Comparison of ENCODE assay signal across 1 cellular context in the genomic region with DNA sequence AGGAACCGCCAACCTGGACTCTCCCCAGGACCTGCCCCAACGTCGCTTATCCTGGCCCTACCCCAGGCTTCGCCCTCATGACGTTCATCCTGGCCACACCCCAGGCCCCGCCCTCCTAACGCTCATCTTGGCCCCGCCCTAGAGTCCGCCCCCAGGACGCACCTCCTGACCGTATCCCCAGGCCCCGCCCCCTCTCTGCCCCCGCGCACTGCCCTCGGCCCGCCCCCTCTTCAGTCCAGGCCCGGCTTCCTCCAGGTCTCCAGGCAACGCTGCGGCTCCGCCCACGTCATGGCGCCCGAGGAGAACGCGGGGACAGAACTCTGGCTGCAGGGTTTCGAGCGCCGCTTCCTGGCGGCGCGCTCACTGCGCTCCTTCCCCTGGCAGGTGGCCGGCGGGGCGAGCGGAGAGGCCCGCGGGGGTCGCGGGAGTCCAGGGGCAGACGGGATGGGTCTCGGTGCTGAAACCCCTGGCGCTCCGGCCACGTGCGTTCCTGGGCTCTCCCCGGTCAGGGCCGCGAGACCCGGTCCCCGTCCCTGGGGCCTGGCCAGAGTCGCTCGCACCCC.
TF ChIP-seq lines count a peak whose summit lies in the region.
"Not testable (repeated sequence)": the region's sequence is repeated elsewhere in the genome, so short reads cannot be mapped to it uniquely, and the experiment has no call there.

No MANE protein-coding gene starts in this region.

TF ChIP-seq in HepG2, 621 proteins besides CTCF, POLR2A, EP300 and RAD21 (continued from another document and continues in another):
- TF ChIP-seq, protein P1, sequence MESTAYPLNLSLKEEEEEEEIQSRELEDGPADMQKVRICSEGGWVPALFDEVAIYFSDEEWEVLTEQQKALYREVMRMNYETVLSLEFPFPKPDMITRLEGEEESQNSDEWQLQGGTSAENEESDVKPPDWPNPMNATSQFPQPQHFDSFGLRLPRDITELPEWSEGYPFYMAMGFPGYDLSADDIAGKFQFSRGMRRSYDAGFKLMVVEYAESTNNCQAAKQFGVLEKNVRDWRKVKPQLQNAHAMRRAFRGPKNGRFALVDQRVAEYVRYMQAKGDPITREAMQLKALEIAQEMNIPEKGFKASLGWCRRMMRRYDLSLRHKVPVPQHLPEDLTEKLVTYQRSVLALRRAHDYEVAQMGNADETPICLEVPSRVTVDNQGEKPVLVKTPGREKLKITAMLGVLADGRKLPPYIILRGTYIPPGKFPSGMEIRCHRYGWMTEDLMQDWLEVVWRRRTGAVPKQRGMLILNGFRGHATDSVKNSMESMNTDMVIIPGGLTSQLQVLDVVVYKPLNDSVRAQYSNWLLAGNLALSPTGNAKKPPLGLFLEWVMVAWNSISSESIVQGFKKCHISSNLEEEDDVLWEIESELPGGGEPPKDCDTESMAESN (CRISPR knock-in tag; conservative IDR thresholded peaks at IDR 0.05): 0 out of 2 replicates have a peak, but pooled peaks have one; percentile 30
- peak; percentile 78 for TF ChIP-seq BORCS8-MEF2B (CRISPR knock-in tag; IDR thresholded peaks at IDR 0.05)
- 0 out of 2 replicates have a peak, but pooled peaks have one; percentile 75 for TF ChIP-seq ZNF333 (CRISPR knock-in tag; IDR thresholded peaks at IDR 0.05; ENCODE audit: borderline replicate concordance)
- TF ChIP-seq, protein P2, sequence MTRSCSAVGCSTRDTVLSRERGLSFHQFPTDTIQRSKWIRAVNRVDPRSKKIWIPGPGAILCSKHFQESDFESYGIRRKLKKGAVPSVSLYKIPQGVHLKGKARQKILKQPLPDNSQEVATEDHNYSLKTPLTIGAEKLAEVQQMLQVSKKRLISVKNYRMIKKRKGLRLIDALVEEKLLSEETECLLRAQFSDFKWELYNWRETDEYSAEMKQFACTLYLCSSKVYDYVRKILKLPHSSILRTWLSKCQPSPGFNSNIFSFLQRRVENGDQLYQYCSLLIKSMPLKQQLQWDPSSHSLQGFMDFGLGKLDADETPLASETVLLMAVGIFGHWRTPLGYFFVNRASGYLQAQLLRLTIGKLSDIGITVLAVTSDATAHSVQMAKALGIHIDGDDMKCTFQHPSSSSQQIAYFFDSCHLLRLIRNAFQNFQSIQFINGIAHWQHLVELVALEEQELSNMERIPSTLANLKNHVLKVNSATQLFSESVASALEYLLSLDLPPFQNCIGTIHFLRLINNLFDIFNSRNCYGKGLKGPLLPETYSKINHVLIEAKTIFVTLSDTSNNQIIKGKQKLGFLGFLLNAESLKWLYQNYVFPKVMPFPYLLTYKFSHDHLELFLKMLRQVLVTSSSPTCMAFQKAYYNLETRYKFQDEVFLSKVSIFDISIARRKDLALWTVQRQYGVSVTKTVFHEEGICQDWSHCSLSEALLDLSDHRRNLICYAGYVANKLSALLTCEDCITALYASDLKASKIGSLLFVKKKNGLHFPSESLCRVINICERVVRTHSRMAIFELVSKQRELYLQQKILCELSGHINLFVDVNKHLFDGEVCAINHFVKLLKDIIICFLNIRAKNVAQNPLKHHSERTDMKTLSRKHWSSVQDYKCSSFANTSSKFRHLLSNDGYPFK (CRISPR knock-in tag; IDR thresholded peaks at IDR 0.05; ENCODE audit: borderline replicate concordance): peak; percentile 55; the same call in 1 of the 2 replicates
- 0 out of 2 replicates have a peak, but pooled peaks have one; percentile 20 for TF ChIP-seq GLI4 (CRISPR knock-in tag; IDR thresholded peaks at IDR 0.05; ENCODE audit: borderline replicate concordance)
- peak; percentile 83 for TF ChIP-seq RBFOX2 (IDR thresholded peaks at IDR 0.05; ENCODE audit: low read depth, low read length)
- TF ChIP-seq, protein P3, sequence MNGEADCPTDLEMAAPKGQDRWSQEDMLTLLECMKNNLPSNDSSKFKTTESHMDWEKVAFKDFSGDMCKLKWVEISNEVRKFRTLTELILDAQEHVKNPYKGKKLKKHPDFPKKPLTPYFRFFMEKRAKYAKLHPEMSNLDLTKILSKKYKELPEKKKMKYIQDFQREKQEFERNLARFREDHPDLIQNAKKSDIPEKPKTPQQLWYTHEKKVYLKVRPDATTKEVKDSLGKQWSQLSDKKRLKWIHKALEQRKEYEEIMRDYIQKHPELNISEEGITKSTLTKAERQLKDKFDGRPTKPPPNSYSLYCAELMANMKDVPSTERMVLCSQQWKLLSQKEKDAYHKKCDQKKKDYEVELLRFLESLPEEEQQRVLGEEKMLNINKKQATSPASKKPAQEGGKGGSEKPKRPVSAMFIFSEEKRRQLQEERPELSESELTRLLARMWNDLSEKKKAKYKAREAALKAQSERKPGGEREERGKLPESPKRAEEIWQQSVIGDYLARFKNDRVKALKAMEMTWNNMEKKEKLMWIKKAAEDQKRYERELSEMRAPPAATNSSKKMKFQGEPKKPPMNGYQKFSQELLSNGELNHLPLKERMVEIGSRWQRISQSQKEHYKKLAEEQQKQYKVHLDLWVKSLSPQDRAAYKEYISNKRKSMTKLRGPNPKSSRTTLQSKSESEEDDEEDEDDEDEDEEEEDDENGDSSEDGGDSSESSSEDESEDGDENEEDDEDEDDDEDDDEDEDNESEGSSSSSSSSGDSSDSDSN (CRISPR knock-in tag; IDR thresholded peaks at IDR 0.05): peak; percentile 90
- TF ChIP-seq, protein P4, sequence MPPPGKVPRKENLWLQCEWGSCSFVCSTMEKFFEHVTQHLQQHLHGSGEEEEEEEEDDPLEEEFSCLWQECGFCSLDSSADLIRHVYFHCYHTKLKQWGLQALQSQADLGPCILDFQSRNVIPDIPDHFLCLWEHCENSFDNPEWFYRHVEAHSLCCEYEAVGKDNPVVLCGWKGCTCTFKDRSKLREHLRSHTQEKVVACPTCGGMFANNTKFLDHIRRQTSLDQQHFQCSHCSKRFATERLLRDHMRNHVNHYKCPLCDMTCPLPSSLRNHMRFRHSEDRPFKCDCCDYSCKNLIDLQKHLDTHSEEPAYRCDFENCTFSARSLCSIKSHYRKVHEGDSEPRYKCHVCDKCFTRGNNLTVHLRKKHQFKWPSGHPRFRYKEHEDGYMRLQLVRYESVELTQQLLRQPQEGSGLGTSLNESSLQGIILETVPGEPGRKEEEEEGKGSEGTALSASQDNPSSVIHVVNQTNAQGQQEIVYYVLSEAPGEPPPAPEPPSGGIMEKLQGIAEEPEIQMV (CRISPR knock-in tag; IDR thresholded peaks at IDR 0.05; ENCODE audit: low read depth): peak; percentile 63; the same call in 1 of the 2 replicates
- TF ChIP-seq RXRA (CRISPR knock-in tag; IDR thresholded peaks at IDR 0.05): peak; percentile 48; the same call in 1 of the 2 replicates
- peak; percentile 89 for TF ChIP-seq DMAP1 (CRISPR knock-in tag; IDR thresholded peaks at IDR 0.05)
- TF ChIP-seq SP1, LCORL (IDR thresholded peaks at IDR 0.05): not testable (repeated sequence)
- TF ChIP-seq SP1 (CRISPR knock-in tag; IDR thresholded peaks at IDR 0.05): peak; percentile 53; the same call in 1 of the 2 replicates
- TF ChIP-seq ZNF33A (CRISPR knock-in tag; IDR thresholded peaks at IDR 0.05; ENCODE audit: borderline replicate concordance): peak; percentile 60; the same call in 1 of the 2 replicates
- 0 out of 2 replicates have a peak, but pooled peaks have one; percentile 12 for TF ChIP-seq GATA4 (IDR thresholded peaks at IDR 0.05; ENCODE audit: borderline replicate concordance, low read depth)
- peak; percentile 52; the same call in 1 of the 2 replicates for TF ChIP-seq ZNF788 (CRISPR knock-in tag; IDR thresholded peaks at IDR 0.05; ENCODE audit: borderline replicate concordance)
- TF ChIP-seq, protein P5, sequence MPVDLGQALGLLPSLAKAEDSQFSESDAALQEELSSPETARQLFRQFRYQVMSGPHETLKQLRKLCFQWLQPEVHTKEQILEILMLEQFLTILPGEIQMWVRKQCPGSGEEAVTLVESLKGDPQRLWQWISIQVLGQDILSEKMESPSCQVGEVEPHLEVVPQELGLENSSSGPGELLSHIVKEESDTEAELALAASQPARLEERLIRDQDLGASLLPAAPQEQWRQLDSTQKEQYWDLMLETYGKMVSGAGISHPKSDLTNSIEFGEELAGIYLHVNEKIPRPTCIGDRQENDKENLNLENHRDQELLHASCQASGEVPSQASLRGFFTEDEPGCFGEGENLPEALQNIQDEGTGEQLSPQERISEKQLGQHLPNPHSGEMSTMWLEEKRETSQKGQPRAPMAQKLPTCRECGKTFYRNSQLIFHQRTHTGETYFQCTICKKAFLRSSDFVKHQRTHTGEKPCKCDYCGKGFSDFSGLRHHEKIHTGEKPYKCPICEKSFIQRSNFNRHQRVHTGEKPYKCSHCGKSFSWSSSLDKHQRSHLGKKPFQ (CRISPR knock-in tag; IDR thresholded peaks at IDR 0.05; ENCODE audit: insufficient replicate concordance): peak; percentile 36
- TF ChIP-seq, protein P6, sequence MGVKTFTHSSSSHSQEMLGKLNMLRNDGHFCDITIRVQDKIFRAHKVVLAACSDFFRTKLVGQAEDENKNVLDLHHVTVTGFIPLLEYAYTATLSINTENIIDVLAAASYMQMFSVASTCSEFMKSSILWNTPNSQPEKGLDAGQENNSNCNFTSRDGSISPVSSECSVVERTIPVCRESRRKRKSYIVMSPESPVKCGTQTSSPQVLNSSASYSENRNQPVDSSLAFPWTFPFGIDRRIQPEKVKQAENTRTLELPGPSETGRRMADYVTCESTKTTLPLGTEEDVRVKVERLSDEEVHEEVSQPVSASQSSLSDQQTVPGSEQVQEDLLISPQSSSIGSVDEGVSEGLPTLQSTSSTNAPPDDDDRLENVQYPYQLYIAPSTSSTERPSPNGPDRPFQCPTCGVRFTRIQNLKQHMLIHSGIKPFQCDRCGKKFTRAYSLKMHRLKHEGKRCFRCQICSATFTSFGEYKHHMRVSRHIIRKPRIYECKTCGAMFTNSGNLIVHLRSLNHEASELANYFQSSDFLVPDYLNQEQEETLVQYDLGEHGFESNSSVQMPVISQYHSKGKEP (CRISPR knock-in tag; IDR thresholded peaks at IDR 0.05): 0 out of 2 replicates have a peak, but pooled peaks have one; percentile 52
- TF ChIP-seq NRL (CRISPR knock-in tag; IDR thresholded peaks at IDR 0.05; ENCODE audit: borderline replicate concordance): peak; percentile 72; the same call in 1 of the 2 replicates
- TF ChIP-seq, protein P7, sequence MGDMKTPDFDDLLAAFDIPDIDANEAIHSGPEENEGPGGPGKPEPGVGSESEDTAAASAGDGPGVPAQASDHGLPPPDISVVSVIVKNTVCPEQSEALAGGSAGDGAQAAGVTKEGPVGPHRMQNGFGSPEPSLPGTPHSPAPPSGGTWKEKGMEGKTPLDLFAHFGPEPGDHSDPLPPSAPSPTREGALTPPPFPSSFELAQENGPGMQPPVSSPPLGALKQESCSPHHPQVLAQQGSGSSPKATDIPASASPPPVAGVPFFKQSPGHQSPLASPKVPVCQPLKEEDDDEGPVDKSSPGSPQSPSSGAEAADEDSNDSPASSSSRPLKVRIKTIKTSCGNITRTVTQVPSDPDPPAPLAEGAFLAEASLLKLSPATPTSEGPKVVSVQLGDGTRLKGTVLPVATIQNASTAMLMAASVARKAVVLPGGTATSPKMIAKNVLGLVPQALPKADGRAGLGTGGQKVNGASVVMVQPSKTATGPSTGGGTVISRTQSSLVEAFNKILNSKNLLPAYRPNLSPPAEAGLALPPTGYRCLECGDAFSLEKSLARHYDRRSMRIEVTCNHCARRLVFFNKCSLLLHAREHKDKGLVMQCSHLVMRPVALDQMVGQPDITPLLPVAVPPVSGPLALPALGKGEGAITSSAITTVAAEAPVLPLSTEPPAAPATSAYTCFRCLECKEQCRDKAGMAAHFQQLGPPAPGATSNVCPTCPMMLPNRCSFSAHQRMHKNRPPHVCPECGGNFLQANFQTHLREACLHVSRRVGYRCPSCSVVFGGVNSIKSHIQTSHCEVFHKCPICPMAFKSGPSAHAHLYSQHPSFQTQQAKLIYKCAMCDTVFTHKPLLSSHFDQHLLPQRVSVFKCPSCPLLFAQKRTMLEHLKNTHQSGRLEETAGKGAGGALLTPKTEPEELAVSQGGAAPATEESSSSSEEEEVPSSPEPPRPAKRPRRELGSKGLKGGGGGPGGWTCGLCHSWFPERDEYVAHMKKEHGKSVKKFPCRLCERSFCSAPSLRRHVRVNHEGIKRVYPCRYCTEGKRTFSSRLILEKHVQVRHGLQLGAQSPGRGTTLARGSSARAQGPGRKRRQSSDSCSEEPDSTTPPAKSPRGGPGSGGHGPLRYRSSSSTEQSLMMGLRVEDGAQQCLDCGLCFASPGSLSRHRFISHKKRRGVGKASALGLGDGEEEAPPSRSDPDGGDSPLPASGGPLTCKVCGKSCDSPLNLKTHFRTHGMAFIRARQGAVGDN (CRISPR knock-in tag; IDR thresholded peaks at IDR 0.05): peak; percentile 87
- TF ChIP-seq ZNF792 (CRISPR knock-in tag; IDR thresholded peaks at IDR 0.05): peak; percentile 48; the same call in 1 of the 2 replicates
- 0 out of 2 replicates have a peak, but pooled peaks have one; percentile 44 for TF ChIP-seq ZNF891 (CRISPR knock-in tag; IDR thresholded peaks at IDR 0.05)
- peak; percentile 48; the same call in 1 of the 2 replicates for TF ChIP-seq LCORL (CRISPR knock-in tag; IDR thresholded peaks at IDR 0.05)
- TF ChIP-seq PHF20 (CRISPR knock-in tag; IDR thresholded peaks at IDR 0.05): 0 out of 2 replicates have a peak, but pooled peaks have one; percentile 52
- TF ChIP-seq, protein P8, sequence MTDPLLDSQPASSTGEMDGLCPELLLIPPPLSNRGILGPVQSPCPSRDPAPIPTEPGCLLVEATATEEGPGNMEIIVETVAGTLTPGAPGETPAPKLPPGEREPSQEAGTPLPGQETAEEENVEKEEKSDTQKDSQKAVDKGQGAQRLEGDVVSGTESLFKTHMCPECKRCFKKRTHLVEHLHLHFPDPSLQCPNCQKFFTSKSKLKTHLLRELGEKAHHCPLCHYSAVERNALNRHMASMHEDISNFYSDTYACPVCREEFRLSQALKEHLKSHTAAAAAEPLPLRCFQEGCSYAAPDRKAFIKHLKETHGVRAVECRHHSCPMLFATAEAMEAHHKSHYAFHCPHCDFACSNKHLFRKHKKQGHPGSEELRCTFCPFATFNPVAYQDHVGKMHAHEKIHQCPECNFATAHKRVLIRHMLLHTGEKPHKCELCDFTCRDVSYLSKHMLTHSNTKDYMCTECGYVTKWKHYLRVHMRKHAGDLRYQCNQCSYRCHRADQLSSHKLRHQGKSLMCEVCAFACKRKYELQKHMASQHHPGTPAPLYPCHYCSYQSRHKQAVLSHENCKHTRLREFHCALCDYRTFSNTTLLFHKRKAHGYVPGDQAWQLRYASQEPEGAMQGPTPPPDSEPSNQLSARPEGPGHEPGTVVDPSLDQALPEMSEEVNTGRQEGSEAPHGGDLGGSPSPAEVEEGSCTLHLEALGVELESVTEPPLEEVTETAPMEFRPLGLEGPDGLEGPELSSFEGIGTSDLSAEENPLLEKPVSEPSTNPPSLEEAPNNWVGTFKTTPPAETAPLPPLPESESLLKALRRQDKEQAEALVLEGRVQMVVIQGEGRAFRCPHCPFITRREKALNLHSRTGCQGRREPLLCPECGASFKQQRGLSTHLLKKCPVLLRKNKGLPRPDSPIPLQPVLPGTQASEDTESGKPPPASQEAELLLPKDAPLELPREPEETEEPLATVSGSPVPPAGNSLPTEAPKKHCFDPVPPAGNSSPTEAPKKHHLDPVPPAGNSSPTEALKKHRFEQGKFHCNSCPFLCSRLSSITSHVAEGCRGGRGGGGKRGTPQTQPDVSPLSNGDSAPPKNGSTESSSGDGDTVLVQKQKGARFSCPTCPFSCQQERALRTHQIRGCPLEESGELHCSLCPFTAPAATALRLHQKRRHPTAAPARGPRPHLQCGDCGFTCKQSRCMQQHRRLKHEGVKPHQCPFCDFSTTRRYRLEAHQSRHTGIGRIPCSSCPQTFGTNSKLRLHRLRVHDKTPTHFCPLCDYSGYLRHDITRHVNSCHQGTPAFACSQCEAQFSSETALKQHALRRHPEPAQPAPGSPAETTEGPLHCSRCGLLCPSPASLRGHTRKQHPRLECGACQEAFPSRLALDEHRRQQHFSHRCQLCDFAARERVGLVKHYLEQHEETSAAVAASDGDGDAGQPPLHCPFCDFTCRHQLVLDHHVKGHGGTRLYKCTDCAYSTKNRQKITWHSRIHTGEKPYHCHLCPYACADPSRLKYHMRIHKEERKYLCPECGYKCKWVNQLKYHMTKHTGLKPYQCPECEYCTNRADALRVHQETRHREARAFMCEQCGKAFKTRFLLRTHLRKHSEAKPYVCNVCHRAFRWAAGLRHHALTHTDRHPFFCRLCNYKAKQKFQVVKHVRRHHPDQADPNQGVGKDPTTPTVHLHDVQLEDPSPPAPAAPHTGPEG (CRISPR knock-in tag; IDR thresholded peaks at IDR 0.05): 0 out of 2 replicates have a peak, but pooled peaks have one; percentile 37
- peak; percentile 68 for TF ChIP-seq TARDBP (CRISPR knock-in tag; IDR thresholded peaks at IDR 0.05)
- TF ChIP-seq ZNF776 (CRISPR knock-in tag; IDR thresholded peaks at IDR 0.05): peak; percentile 68; the same call in 1 of the 2 replicates
